In genomic region chr11:2988996-2989395, GRCh38 we compare ENCODE assay signal across 9 cellular contexts. TPM values are rescaled to one million over a fixed set of nuclear protein-coding genes. Genes with fewer than 3 reads are reported as not detected.
A peak's percentile ranks its signal among the peaks of the same experiment; 100 is the strongest.
DNase-seq lines count a peak whose midpoint lies in the region; ATAC-seq and TF ChIP-seq lines count a peak whose summit lies in the region.
"Had no signal": no experiment of that assay in that cellular context is flagged by ENCODE, and none has a peak within 500 bp of the region (broad histone marks: within the 10 kb centered on the region; RNA-seq: fewer than 3 reads in every experiment).

No MANE protein-coding gene starts in this region.

- DNase-seq in MM.1S (peak; percentile 75), coronary artery (ENCODE audit: low spot score) (no peak), posterior vena cava (ENCODE audit: low spot score) (no peak), C1 segment of cervical spinal cord (lab: John Stamatoyannopoulos, UW) (no peak)
- peak in 2 of 10 donors; percentile 13 to 34 for DNase-seq in naive thymus-derived CD8-positive, alpha-beta T cell
- DNase-seq: stimulated activated CD4-positive, alpha-beta T cell treated with anti-CD3 and anti-CD28 coated beads, Interleukin-4, amount 100 ng/mL, for 4 hours had no signal

- POLR2A ChIA-PET in naive thymus-derived CD8-positive, alpha-beta T cell (lab: Charles Lee) = interaction anchor here (0.6 to 14.4 kb wide), 13 partner anchors 8 to 588 kb away, joined by 3 to 457 read pairs (median 4); partner anchors contain the start of genes CARS1 and TSSC4

- H3K36me3 ChIP-seq in BLaER1 treated with 17β-estradiol and CSF1 and Interleukin-3, amounts not matched to agents 10 nM and 100 nM = peaks cover 8 to 50% (median 36%) of the 10 kb centered on the region in 11 experiments; a peak in 21 of 22 replicates
- H3K36me3 ChIP-seq in MM.1S (replicated peaks; ENCODE audit: insufficient read depth, low read length) = peaks cover 5% of the 10 kb centered on the region; the same call in 1 of the 2 replicates

- TF ChIP-seq CTCF in MM.1S (IDR thresholded peaks at IDR 0.05; ENCODE audit: low read length) (no peak), coronary artery (IDR thresholded peaks at IDR 0.05) (no peak)

- peak overlapping the region in 9 of 11 experiments; percentile 8 to 96 (median 90); a peak in 14 of 22 replicates for H3K27ac ChIP-seq in BLaER1 treated with 17β-estradiol and CSF1 and Interleukin-3, amounts not matched to agents 10 nM and 100 nM
- H3K27ac ChIP-seq in MM.1S (ENCODE audit: low read length) (peak overlapping the region; percentile 86), coronary artery (no peak overlapping the region)

- H3K4me1 Mint-ChIP-seq in naive thymus-derived CD8-positive, alpha-beta T cell = peaks cover 23 to 70% (median 49%) of the 10 kb centered on the region in 4 donors

- H3K27ac Mint-ChIP-seq in naive thymus-derived CD8-positive, alpha-beta T cell = peak overlapping the region; percentile 89 to 99 (median 96)

- peaks cover 4 to 27% (median 13%) of the 10 kb centered on the region in 3 donors for H3K36me3 Mint-ChIP-seq in naive thymus-derived CD8-positive, alpha-beta T cell

- no peaks in the 10 kb centered on the region for H3K9me2 ChIP-seq in MM.1S (replicated peaks; ENCODE audit: insufficient read depth, low read length)

- no peaks in the 10 kb centered on the region for H3K9me3 ChIP-seq in BLaER1 treated with 17β-estradiol and CSF1 and Interleukin-3, amounts not matched to agents 10 nM and 100 nM (replicated peaks in 1 of 11)
- no peaks in the 10 kb centered on the region for H3K9me3 ChIP-seq in MM.1S (replicated peaks; ENCODE audit: insufficient read depth, low read length)

- peaks cover 78% of the 10 kb centered on the region for H3K79me2 ChIP-seq in MM.1S (ENCODE audit: low read length)

- H3K27me3 Mint-ChIP-seq in naive thymus-derived CD8-positive, alpha-beta T cell = peaks cover 0 to 2% (median 0%) of the 10 kb centered on the region in 5 donors

- H4K20me1 ChIP-seq in BLaER1 treated with 17β-estradiol and CSF1 and Interleukin-3, amounts not matched to agents 10 nM and 100 nM = peaks cover 65 to 80% (median 76%) of the 10 kb centered on the region in 11 experiments
- H4K20me1 ChIP-seq in MM.1S (ENCODE audit: insufficient read depth, low read length) = peaks cover 43% of the 10 kb centered on the region

- peak overlapping the region; percentile 77 to 96 (median 88) for H3K4me2 ChIP-seq in BLaER1 treated with 17β-estradiol and CSF1 and Interleukin-3, amounts not matched to agents 10 nM and 100 nM
- H3K4me2 ChIP-seq in MM.1S (ENCODE audit: low read depth, low read length) = peak overlapping the region; percentile 76

- intact Hi-C loops in posterior vena cava (cut with DNase I) = no loop called here

- H3F3A ChIP-seq in MM.1S (ENCODE audit: insufficient read depth, low read length) = peaks cover 45% of the 10 kb centered on the region

- peak overlapping the region; percentile 87 to 97 (median 94) for H3K9ac ChIP-seq in BLaER1 treated with 17β-estradiol and CSF1 and Interleukin-3, amounts not matched to agents 10 nM and 100 nM
- H3K9ac ChIP-seq in MM.1S (ENCODE audit: low read length) = peak overlapping the region; percentile 98

- H3K4me3 Mint-ChIP-seq in naive thymus-derived CD8-positive, alpha-beta T cell = peak overlapping the region; percentile 79 to 100 (median 98)

- ATAC-seq in naive thymus-derived CD8-positive, alpha-beta T cell = no peak
- no peak for ATAC-seq in GM18861 (IDR thresholded peaks at IDR 0.05; ENCODE audit: unreplicated experiment)
- no peak for ATAC-seq in GM21825 (IDR thresholded peaks at IDR 0.05; ENCODE audit: unreplicated experiment)

- peaks cover 31 to 46% (median 39%) of the 10 kb centered on the region in 10 experiments for H3K4me1 ChIP-seq in BLaER1 treated with 17β-estradiol and CSF1 and Interleukin-3, amounts not matched to agents 10 nM and 100 nM
- peaks cover 18% of the 10 kb centered on the region for H3K4me1 ChIP-seq in MM.1S (ENCODE audit: low read length)

- no peaks in the 10 kb centered on the region for H3K27me3 ChIP-seq in BLaER1 treated with 17β-estradiol and CSF1 and Interleukin-3, amounts not matched to agents 10 nM and 100 nM
- H3K27me3 ChIP-seq in MM.1S (replicated peaks; ENCODE audit: insufficient read depth, low read length) = no peaks in the 10 kb centered on the region

- no peaks in the 10 kb centered on the region for H3K9me3 Mint-ChIP-seq in naive thymus-derived CD8-positive, alpha-beta T cell

- H3K4me3 ChIP-seq in BLaER1 treated with 17β-estradiol and CSF1 and Interleukin-3, amounts not matched to agents 10 nM and 100 nM = peak overlapping the region; percentile 74 to 89 (median 82); a peak in 19 of 20 replicates
- H3K4me3 ChIP-seq in MM.1S (ENCODE audit: low read length) = peak overlapping the region; percentile 98
- H3K4me3 ChIP-seq in coronary artery = peak overlapping the region; percentile 31

- no peak overlapping the region for H2AFZ ChIP-seq in MM.1S (ENCODE audit: low read length)

RNA-seq across cellular contexts. Expression of gene NAP1L4, which starts 3.1 kb away (rescaled TPM):
- 100 to 1,000 TPM; 455 to 471 TPM for total RNA-seq in naive thymus-derived CD8-positive, alpha-beta T cell
- polyA plus RNA-seq in naive thymus-derived CD8-positive, alpha-beta T cell = 100 to 1,000 TPM; 169 to 207 (median 201) TPM
- 100 to 1,000 TPM in 1 of 2 donors, 10 to 100 TPM in 1; 89.0 to 118 TPM for total RNA-seq in posterior vena cava

RNA-seq across cellular contexts. Expression of gene PHLDA2, which starts 59.8 kb away (rescaled TPM):
- total RNA-seq in naive thymus-derived CD8-positive, alpha-beta T cell = under 1 TPM; 0.69 to 0.83 TPM
- not detected for polyA plus RNA-seq in naive thymus-derived CD8-positive, alpha-beta T cell
- total RNA-seq in posterior vena cava = 1 to 10 TPM; 4.6 to 8.1 TPM

Comparison
In these comparisons a context has a peak if more than half of its experiments do, and no peak if none do; other contexts are left out.
1. H3K27ac ChIP-seq: peak in BLaER1 treated with 17β-estradiol and CSF1 and Interleukin-3, amounts not matched to agents 10 nM and 100 nM (9 of 11) and MM.1S (single experiment); none in coronary artery (0 of 2).
2. H3K4me3 ChIP-seq: peak in every context shown above with its lines; median percentile 98 in MM.1S; 82 in BLaER1 treated with 17β-estradiol and CSF1 and Interleukin-3, amounts not matched to agents 10 nM and 100 nM; 31 in coronary artery.